9 cellular contexts compared by ENCODE assay signal in genomic region chr12:8624750-8625149, GRCh38. TPM values are rescaled to one million over a fixed set of nuclear protein-coding genes. Genes with fewer than 3 reads are reported as not detected.
"Had no signal": no experiment of that assay in that cellular context is flagged by ENCODE, and none has a peak within 500 bp of the region (broad histone marks: within the 10 kb centered on the region; RNA-seq: fewer than 3 reads in every experiment).

No MANE protein-coding gene starts in this region.

RNA-seq across cellular contexts. Expression of gene AICDA, which starts 12.1 kb away (rescaled TPM):
- total RNA-seq: PC-3, PC-9, Right ventricle myocardium superior, RPMI7951, SJCRH30, SJSA1 had no signal
- polyA plus RNA-seq: SK-N-SH had no signal

RNA-seq across cellular contexts. Expression of gene MFAP5, which starts 37.9 kb away (rescaled TPM):
- total RNA-seq: OCI-LY7, PC-3, RPMI7951, SJCRH30, SK-MEL-5 had no signal
